8 cellular contexts compared by ENCODE assay signal in genomic region chr5:91379602-91380490, GRCh38. TPM values are rescaled to one million over a fixed set of nuclear protein-coding genes. Genes with fewer than 3 reads are reported as not detected.
DNase-seq lines count a peak whose midpoint lies in the region; ATAC-seq and TF ChIP-seq lines count a peak whose summit lies in the region.

No MANE protein-coding gene starts in this region.

- peak overlapping the region; percentile 67 for H3K18ac ChIP-seq in IMR-90 (ENCODE audit: low read depth, low read length)

- peak overlapping the region; percentile 86 for H2AK5ac ChIP-seq in IMR-90 (ENCODE audit: low read depth, low read length)

- H2BK5ac ChIP-seq in IMR-90 (ENCODE audit: low read depth, low read length, poor library complexity, severe bottlenecking), result peak overlapping the region; percentile 89

- H2BK20ac ChIP-seq in IMR-90 (ENCODE audit: low read depth, low read length), result peak overlapping the region; percentile 72; the same call in 1 of the 2 replicates

- POLR2A ChIA-PET in IMR-90 (lab: Charles Lee; ENCODE audit: unreplicated experiment), result interaction anchor here (0.6 to 1.6 kb wide), 2 partner anchors 254 to 441 kb away, joined by 3 to 6 read pairs; no protein-coding TSS in a partner anchor

- H3K27ac ChIP-seq in IMR-90 (ENCODE audit: insufficient read depth, low read length) (peak overlapping the region; percentile 95), mucosa of rectum (ENCODE audit: low read depth in 2 of 2, low read length in 2 of 2) (peak overlapping the region; percentile 98 to 99)

- peak overlapping the region; percentile 89 for H3K9ac ChIP-seq in IMR-90 (ENCODE audit: low read depth, low read length)
- H3K9ac ChIP-seq in mucosa of rectum (ENCODE audit: low read depth in 1 of 2, low read length in 2 of 2), result peak overlapping the region; percentile 99 to 100

- peak; percentile 53 for ATAC-seq in GM21529 (IDR thresholded peaks at IDR 0.05; ENCODE audit: unreplicated experiment)
- ATAC-seq in IMR-90 (ENCODE audit: low read depth), result peak; percentile 63

- H3K4me1 ChIP-seq in IMR-90 (ENCODE audit: control insufficient read depth, insufficient read depth, low read length) (no peaks in the 10 kb centered on the region), mucosa of rectum (ENCODE audit: control insufficient read depth in 2 of 2, insufficient read depth in 2 of 2, low read length in 2 of 2) (peaks cover 10% of the 10 kb centered on the region in 2 donors)

- no TSS peak for BruUV-seq in IMR-90 (replicated peaks; lab: Mats Ljungman, UMichigan)

- H2AFZ ChIP-seq in IMR-90 (replicated peaks; ENCODE audit: low read length, poor library complexity), result peak overlapping the region; percentile 92

- no peaks in the 10 kb centered on the region for H3K9me1 ChIP-seq in IMR-90 (ENCODE audit: insufficient read depth, low read length)

- peak overlapping the region; percentile 72 for H3K4me3 ChIP-seq in IMR-90 (ENCODE audit: insufficient read depth, low read depth, low read length)
- H3K4me3 ChIP-seq in epithelial cell of proximal tubule (ENCODE audit: low read depth, low read length), result peak overlapping the region; percentile 90
- H3K4me3 ChIP-seq in mucosa of rectum (ENCODE audit: low read length in 2 of 2), result peak overlapping the region; percentile 91 to 99

- CTCF ChIA-PET in IMR-90 (lab: Yijun Ruan, JAX), result interaction anchor here (1.8 kb wide), 1 partner anchor 160 kb away, joined by 7 read pairs; no protein-coding TSS in a partner anchor

- H3K4ac ChIP-seq in IMR-90 (ENCODE audit: low read depth, low read length), result peak overlapping the region; percentile 95

- H3K14ac ChIP-seq in IMR-90 (replicated peaks; ENCODE audit: low read depth, low read length), result peak overlapping the region; percentile 95

- dilution Hi-C loops in IMR-90 (cut with HindIII; ENCODE audit: low sequenced_read_pairs, unreplicated experiment), result no loop called here

- peak overlapping the region; percentile 92 for H4K91ac ChIP-seq in IMR-90 (ENCODE audit: insufficient read depth, low read depth, low read length)

- peak overlapping the region; percentile 85 for H2BK120ac ChIP-seq in IMR-90 (ENCODE audit: low read depth, low read length)

- WGBS in IMR-90 (ENCODE audit: extremely low coverage in 2 of 2, insufficient read length in 1 of 2), 2 experiments, result 0% methylated on average over 44 of the region's 73 CpGs; no CpG with 5 or more reads in 1 of the 2 experiments

- peak overlapping the region; percentile 98 for H3K23ac ChIP-seq in IMR-90 (ENCODE audit: low read depth, low read length)

- H2BK15ac ChIP-seq in IMR-90 (ENCODE audit: low read depth, low read length), result peak overlapping the region; percentile 37; the same call in 2 of the 3 replicates

- DNase-seq in DMS 273 treated with DMSO at 0.1 percent for 48 hours (lab: John Stamatoyannopoulos, UW), result peak; percentile 91
- DNase-seq in IMR-90, result peak; percentile 84
- peak; percentile 96 for DNase-seq in OCI-M1 (lab: John Stamatoyannopoulos, UW)
- peak; percentile 95 for DNase-seq in activated T-cell treated with anti-CD3 and anti-CD28 coated beads, Interleukin-2, amount 50 U/mL, for 1 hour
- no peak for DNase-seq in epithelial cell of proximal tubule (ENCODE audit: low read depth)
- peak; percentile 82 to 88 for DNase-seq in stimulated activated CD8-positive, alpha-beta memory T cell treated with anti-CD3 and anti-CD28 coated beads, Interleukin-4, amount 100 ng/mL, for 4 hours (ENCODE audit: low read depth in 2 of 2, low spot score in 1 of 2)

- peaks cover 10% of the 10 kb centered on the region for H3K36me3 ChIP-seq in IMR-90 (ENCODE audit: control insufficient read depth, insufficient read depth, low read length)
- H3K36me3 ChIP-seq in mucosa of rectum (ENCODE audit: control insufficient read depth in 2 of 2, insufficient read depth in 2 of 2, low read length in 2 of 2), result peaks cover 11 to 21% of the 10 kb centered on the region in 2 donors

- intact Hi-C loops in IMR-90 (cut with micrococcal nuclease), result loop anchor here (1.0 to 5.0 kb wide), 4 partner anchors 37 to 203 kb away; no protein-coding TSS in a partner anchor

- no peaks in the 10 kb centered on the region for H3K9me3 ChIP-seq in IMR-90 (ENCODE audit: control insufficient read depth, insufficient read depth, low read length)
- no peaks in the 10 kb centered on the region for H3K9me3 ChIP-seq in mucosa of rectum (ENCODE audit: control insufficient read depth in 2 of 2, low read length in 2 of 2)

- peak; percentile 68 for TF ChIP-seq POLR2A in IMR-90 (IDR thresholded peaks at IDR 0.05; ENCODE audit: low read depth, low read length)

- peak overlapping the region; percentile 46 for H4K5ac ChIP-seq in IMR-90 (ENCODE audit: low read depth, low read length)

- peaks cover 1 to 9% of the 10 kb centered on the region in 2 experiments for H3K79me1 ChIP-seq in IMR-90 (ENCODE audit: low read depth in 1 of 2, low read length in 2 of 2)

- peak overlapping the region; percentile 85 for H3K4me2 ChIP-seq in IMR-90 (ENCODE audit: low read depth, low read length)

- in situ Hi-C loops in IMR-90 (cut with MboI; ENCODE audit: low sequenced_read_pairs), result no loop called here

- no peak for TF ChIP-seq RAD21 in IMR-90 (IDR thresholded peaks at IDR 0.05; ENCODE audit: low read length)

- peaks cover 10% of the 10 kb centered on the region for H4K20me1 ChIP-seq in IMR-90 (ENCODE audit: insufficient read depth, low read length)

- peak overlapping the region; percentile 55 to 88 for H4K8ac ChIP-seq in IMR-90 (ENCODE audit: low read depth in 2 of 2, low read length in 2 of 2)

- peak overlapping the region; percentile 99 for H2AK9ac ChIP-seq in IMR-90 (replicated peaks; ENCODE audit: low read depth, low read length, poor library complexity)

- H3K27me3 ChIP-seq in IMR-90 (ENCODE audit: control insufficient read depth, insufficient read depth, low read length) (no peaks in the 10 kb centered on the region), mucosa of rectum (ENCODE audit: control insufficient read depth in 2 of 2, insufficient read depth in 2 of 2, low read length in 2 of 2) (no peaks in the 10 kb centered on the region)

- TF ChIP-seq CTCF in IMR-90 (conservative IDR thresholded peaks at IDR 0.05; ENCODE audit: low read depth, low read length), result no peak
- TF ChIP-seq CTCF in epithelial cell of proximal tubule (conservative IDR thresholded peaks at IDR 0.05; ENCODE audit: low read depth, low read length), result no peak

- peak overlapping the region; percentile 98 for H3K56ac ChIP-seq in IMR-90 (ENCODE audit: extremely low read depth, insufficient read depth, low read length)

TF ChIP-seq in IMR-90, 13 proteins besides CTCF, POLR2A, EP300 and RAD21:
- TF ChIP-seq CHD1 (IDR thresholded peaks at IDR 0.05; ENCODE audit: low read depth, low read length) (0 out of 2 replicates have a peak, but pooled peaks have one; percentile 42), FOS (IDR thresholded peaks at IDR 0.05; ENCODE audit: low read depth, low read length) (no peak), MAZ (IDR thresholded peaks at IDR 0.05; ENCODE audit: borderline replicate concordance, low read depth, low read length) (peak; percentile 70; the same call in 1 of the 2 replicates), MAFK (IDR thresholded peaks at IDR 0.05; ENCODE audit: low read depth, low read length) (peak; percentile 96)

RNA-seq across cellular contexts. Expression of gene ARRDC3, which starts 3.3 kb away (rescaled TPM):
- total RNA-seq in IMR-90 (2012; rRNA removed) (82.2 and 86.7 TPM in 2 replicates), epithelial cell of proximal tubule (21.5 and 34.2 TPM in 2 replicates)
- polyA plus RNA-seq in IMR-90 (2012; rRNA removed), result 4.8 and 19.3 TPM in 2 replicates
- 1.5 and 2.1 TPM in 2 replicates for polyA plus RNA-seq in IMR-90 (2012; cell fraction: cytosol; rRNA removed)
- 2.7 and 46.8 TPM in 2 replicates for polyA plus RNA-seq in IMR-90 (2012; cell fraction: nucleus; rRNA removed; ENCODE audit: low replicate concordance)
